In genomic region chr6:148835920-148836441, GRCh38 we compare ENCODE assay signal across 8 cellular contexts.
DNase-seq lines count a peak whose midpoint lies in the region; ATAC-seq and TF ChIP-seq lines count a peak whose summit lies in the region.

No MANE protein-coding gene starts in this region.

- DNase-seq in CD4-positive, alpha-beta T cell, result no peak
- DNase-seq in memory B cell (ENCODE audit: low spot score in 2 of 2) (peak in 1 of 2 donors; percentile 17), NCI-H1436 treated with DMSO at 0.1 percent for 48 hours (lab: John Stamatoyannopoulos, UW) (no peak), upper lobe of left lung (no peak), 8988T (no peak)

- no peaks in the 10 kb centered on the region for H3K9me3 Mint-ChIP-seq in CD4-positive, alpha-beta T cell
- no peaks in the 10 kb centered on the region for H3K9me3 Mint-ChIP-seq in activated T-helper 17 cell treated with anti-CD3 and anti-CD28 coated beads, Interleukin-2, amount 50 U/mL, for 72 hours
- H3K9me3 Mint-ChIP-seq in memory B cell, result no peaks in the 10 kb centered on the region

- TF ChIP-seq POLR2A in upper lobe of left lung (IDR thresholded peaks at IDR 0.05), result no peak

- intact Hi-C loops in CD4-positive, alpha-beta T cell (cut with DNase I, micrococcal nuclease), result loop anchor here in 1 of 2 experiments (5.0 kb wide), 1 partner anchor 64 kb away; no protein-coding TSS in a partner anchor

- peak; percentile 39 for ATAC-seq in CD4-positive, alpha-beta T cell (ENCODE audit: poor library complexity)
- ATAC-seq in GM21619 (IDR thresholded peaks at IDR 0.05; ENCODE audit: unreplicated experiment) (peak; percentile 51), memory B cell (ENCODE audit: low read depth) (peak; percentile 67), upper lobe of left lung (ENCODE audit: low FRiP score in 2 of 2) (no peak), HG03135 (IDR thresholded peaks at IDR 0.05; ENCODE audit: unreplicated experiment) (no peak)
- peak; percentile 81 for ATAC-seq in activated T-helper 17 cell treated with anti-CD3 and anti-CD28 coated beads, Interleukin-2, amount 50 U/mL, for 72 hours (replicated peaks)

- peak overlapping the region; percentile 43 for H3K27ac Mint-ChIP-seq in CD4-positive, alpha-beta T cell
- peak overlapping the region; percentile 92 for H3K27ac Mint-ChIP-seq in activated T-helper 17 cell treated with anti-CD3 and anti-CD28 coated beads, Interleukin-2, amount 50 U/mL, for 72 hours
- peak overlapping the region; percentile 86 for H3K27ac Mint-ChIP-seq in memory B cell

- H3K4me3 Mint-ChIP-seq in CD4-positive, alpha-beta T cell, result peak overlapping the region; percentile 55
- peak overlapping the region; percentile 70 for H3K4me3 Mint-ChIP-seq in activated T-helper 17 cell treated with anti-CD3 and anti-CD28 coated beads, Interleukin-2, amount 50 U/mL, for 72 hours
- H3K4me3 Mint-ChIP-seq in memory B cell, result peak overlapping the region; percentile 69

- H3K27me3 ChIP-seq in CD4-positive, alpha-beta T cell (ENCODE audit: control insufficient read depth, insufficient read depth, low read length), result no peaks in the 10 kb centered on the region
- no peaks in the 10 kb centered on the region for H3K27me3 ChIP-seq in upper lobe of left lung

- CTCF ChIA-PET in CD4-positive, alpha-beta T cell (lab: Charles Lee), result no interaction called here

- peaks cover 17% of the 10 kb centered on the region for H3K4me1 Mint-ChIP-seq in CD4-positive, alpha-beta T cell (ENCODE audit: low read depth)
- H3K4me1 Mint-ChIP-seq in activated T-helper 17 cell treated with anti-CD3 and anti-CD28 coated beads, Interleukin-2, amount 50 U/mL, for 72 hours, result peaks cover 22% of the 10 kb centered on the region
- H3K4me1 Mint-ChIP-seq in memory B cell, result peaks cover 34% of the 10 kb centered on the region

- TF ChIP-seq CTCF in CD4-positive, alpha-beta T cell (IDR thresholded peaks at IDR 0.05), result no peak
- TF ChIP-seq CTCF in upper lobe of left lung (IDR thresholded peaks at IDR 0.05), result no peak

- H3K27ac ChIP-seq in CD4-positive, alpha-beta T cell (ENCODE audit: low read depth, low read length), result no peak overlapping the region
- H3K27ac ChIP-seq in upper lobe of left lung, result no peak overlapping the region

- H3K36me3 Mint-ChIP-seq in CD4-positive, alpha-beta T cell (ENCODE audit: low read depth), result no peaks in the 10 kb centered on the region
- no peaks in the 10 kb centered on the region for H3K36me3 Mint-ChIP-seq in activated T-helper 17 cell treated with anti-CD3 and anti-CD28 coated beads, Interleukin-2, amount 50 U/mL, for 72 hours (ENCODE audit: low read depth)
- H3K36me3 Mint-ChIP-seq in memory B cell, result peaks cover 2% of the 10 kb centered on the region

- WGBS in upper lobe of left lung, 2 donors, result 75 to 77% methylated on average over 7 of the region's 7 CpGs

- no peaks in the 10 kb centered on the region for H3K9me3 ChIP-seq in CD4-positive, alpha-beta T cell (ENCODE audit: control insufficient read depth, low read length)
- no peaks in the 10 kb centered on the region for H3K9me3 ChIP-seq in upper lobe of left lung

- H3K36me3 ChIP-seq in upper lobe of left lung, result no peaks in the 10 kb centered on the region

- no peak overlapping the region for H3K4me3 ChIP-seq in upper lobe of left lung

- H3K4me1 ChIP-seq in upper lobe of left lung, result no peaks in the 10 kb centered on the region

- TF ChIP-seq EP300 in upper lobe of left lung (IDR thresholded peaks at IDR 0.05), result no peak

- POLR2A ChIA-PET in CD4-positive, alpha-beta T cell (lab: Charles Lee), result interaction anchor here (1.3 kb wide), 1 partner anchor 88 kb away, joined by 3 read pairs; no protein-coding TSS in a partner anchor

- no peaks in the 10 kb centered on the region for H3K27me3 Mint-ChIP-seq in CD4-positive, alpha-beta T cell
- H3K27me3 Mint-ChIP-seq in activated T-helper 17 cell treated with anti-CD3 and anti-CD28 coated beads, Interleukin-2, amount 50 U/mL, for 72 hours, result no peaks in the 10 kb centered on the region
- no peaks in the 10 kb centered on the region for H3K27me3 Mint-ChIP-seq in memory B cell

Comparison
In these comparisons a context has a peak if more than half of its experiments do, and no peak if none do; other contexts are left out.
1. ATAC-seq: peak in CD4-positive, alpha-beta T cell (single experiment), GM21619 (single experiment), activated T-helper 17 cell treated with anti-CD3 and anti-CD28 coated beads, Interleukin-2, amount 50 U/mL, for 72 hours (single experiment) and memory B cell (single experiment); none in upper lobe of left lung (0 of 2) and HG03135 (single experiment).
2. Peak in every context shown above with its lines, with median percentiles within 50 percentile points of each other: H3K27ac Mint-ChIP-seq and H3K4me3 Mint-ChIP-seq.